17 cellular contexts compared by ENCODE assay signal in genomic region chr6:90459225-90459758, GRCh38.
DNase-seq lines count a peak whose midpoint lies in the region; ATAC-seq and TF ChIP-seq lines count a peak whose summit lies in the region.
"Had no signal": no experiment of that assay in that cellular context is flagged by ENCODE, and none has a peak within 500 bp of the region (broad histone marks: within the 10 kb centered on the region; RNA-seq: fewer than 3 reads in every experiment).

No MANE protein-coding gene starts in this region.

- H3F3A ChIP-seq in OCI-LY1 (ENCODE audit: insufficient read depth, low read length), result no peaks in the 10 kb centered on the region; the same call in 1 of the 2 replicates

- H3K9me2 ChIP-seq in OCI-LY1 (ENCODE audit: low read depth, low read length), result no peaks in the 10 kb centered on the region

- H3K4me3 ChIP-seq in OCI-LY1 (ENCODE audit: low read depth, low read length, poor library complexity, severe bottlenecking) (peak overlapping the region; percentile 39), vagina (no peak overlapping the region)
- H3K4me3 ChIP-seq: cardiac muscle cell, left lung, stomach had no signal

- H3K36me3 Mint-ChIP-seq in MCF 10A (ENCODE audit: insufficient read depth, unreplicated experiment), result no peaks in the 10 kb centered on the region
- peaks cover 5 to 10% of the 10 kb centered on the region in 2 donors for H3K36me3 Mint-ChIP-seq in activated naive CD4-positive, alpha-beta T cell treated with anti-CD3 and anti-CD28 coated beads, Interleukin-2, amount 50 U/mL, for 72 hours

- H3K27ac ChIP-seq in OCI-LY1 (ENCODE audit: low read depth, low read length, poor library complexity, severe bottlenecking) (peak overlapping the region; percentile 88), vagina (no peak overlapping the region)
- H3K27ac ChIP-seq: cardiac muscle cell, left lung, stomach had no signal

- peak overlapping the region; percentile 65 for H3K4me2 ChIP-seq in OCI-LY1 (ENCODE audit: low read length)

- H3K36me3 ChIP-seq in OCI-LY1 (ENCODE audit: insufficient read depth, low read length) (no peaks in the 10 kb centered on the region), vagina (no peaks in the 10 kb centered on the region)
- H3K36me3 ChIP-seq: cardiac muscle cell, left lung, stomach had no signal

- H3K4me3 Mint-ChIP-seq in MCF 10A (ENCODE audit: unreplicated experiment), result no peak overlapping the region
- peak overlapping the region; percentile 49 to 66 for H3K4me3 Mint-ChIP-seq in stimulated activated naive CD8-positive, alpha-beta T cell treated with anti-CD3 and anti-CD28 coated beads, Interleukin-15, amount 100 ng/mL, for 72 hours
- H3K4me3 Mint-ChIP-seq: B cell had no signal

- H3K9ac ChIP-seq in OCI-LY1 (ENCODE audit: low read length), result peak overlapping the region; percentile 48

- POLR2A ChIA-PET in MCF 10A (lab: Yijun Ruan, JAX), result interaction anchor here (0.8 kb wide), 1 partner anchor 34 kb away, joined by 3 read pairs; no protein-coding TSS in a partner anchor

- H3K4me1 ChIP-seq in OCI-LY1 (ENCODE audit: insufficient read depth, low read length, severe bottlenecking), result peaks cover 59% of the 10 kb centered on the region
- H3K4me1 ChIP-seq in vagina, result no peaks in the 10 kb centered on the region
- H3K4me1 ChIP-seq: left lung, stomach had no signal

- no peak for TF ChIP-seq POLR2A in vagina (IDR thresholded peaks at IDR 0.05)

- no peak overlapping the region for H3K27ac Mint-ChIP-seq in MCF 10A (ENCODE audit: low read depth, unreplicated experiment)
- H3K27ac Mint-ChIP-seq in activated naive CD4-positive, alpha-beta T cell treated with anti-CD3 and anti-CD28 coated beads, Interleukin-2, amount 50 U/mL, for 72 hours, result peak overlapping the region; percentile 96 to 98
- peak overlapping the region; percentile 99 for H3K27ac Mint-ChIP-seq in stimulated activated naive CD8-positive, alpha-beta T cell treated with anti-CD3 and anti-CD28 coated beads, Interleukin-15, amount 100 ng/mL, for 72 hours
- H3K27ac Mint-ChIP-seq: B cell had no signal

- in situ Hi-C loops in T47D (cut with HindIII; ENCODE audit: low pct_unique_long_range_greater_than_20kb, low sequenced_read_pairs) (no loop called here), GM13976 (cut with MboI; ENCODE audit: low sequenced_read_pairs, unreplicated experiment) (no loop called here)

- H2AFZ ChIP-seq in OCI-LY1 (ENCODE audit: low read length), result no peak overlapping the region

- H3K27me3 Mint-ChIP-seq in MCF 10A (ENCODE audit: insufficient read depth, unreplicated experiment), result no peaks in the 10 kb centered on the region
- H3K27me3 Mint-ChIP-seq in stimulated activated naive CD8-positive, alpha-beta T cell treated with anti-CD3 and anti-CD28 coated beads, Interleukin-15, amount 100 ng/mL, for 72 hours, result no peaks in the 10 kb centered on the region

- no peaks in the 10 kb centered on the region for H3K27me3 ChIP-seq in OCI-LY1 (ENCODE audit: insufficient read depth, low read length)
- H3K27me3 ChIP-seq in vagina, result no peaks in the 10 kb centered on the region
- H3K27me3 ChIP-seq: cardiac muscle cell, left lung, stomach had no signal

- no peaks in the 10 kb centered on the region for H3K79me2 ChIP-seq in OCI-LY1 (ENCODE audit: insufficient read depth, low read length)

- CTCF ChIA-PET in MCF 10A (lab: Yijun Ruan, JAX), result interaction anchor here (1.2 to 1.4 kb wide), 2 partner anchors 19 to 519 kb away, joined by 3 to 5 read pairs; no protein-coding TSS in a partner anchor

- no peak for ATAC-seq in activated naive CD4-positive, alpha-beta T cell treated with anti-CD3 and anti-CD28 coated beads, Interleukin-2, amount 50 U/mL, for 72 hours
- no peak for ATAC-seq in stimulated activated naive CD8-positive, alpha-beta T cell treated with anti-CD3 and anti-CD28 coated beads, Interleukin-15, amount 100 ng/mL, for 72 hours
- ATAC-seq in GM21515 (IDR thresholded peaks at IDR 0.05; ENCODE audit: unreplicated experiment), result no peak
- ATAC-seq: left lung, Panc1 had no signal

- BruUV-seq in MCF 10A (replicated peaks; lab: Mats Ljungman, UMichigan), result no TSS peak

- H4K20me1 ChIP-seq in OCI-LY1 (ENCODE audit: insufficient read depth, low read length), result no peaks in the 10 kb centered on the region

- no peaks in the 10 kb centered on the region for H3K9me3 Mint-ChIP-seq in MCF 10A (ENCODE audit: unreplicated experiment)
- H3K9me3 Mint-ChIP-seq in activated naive CD4-positive, alpha-beta T cell treated with anti-CD3 and anti-CD28 coated beads, Interleukin-2, amount 50 U/mL, for 72 hours, result peaks cover 3% of the 10 kb centered on the region in 2 donors
- no peaks in the 10 kb centered on the region for H3K9me3 Mint-ChIP-seq in stimulated activated naive CD8-positive, alpha-beta T cell treated with anti-CD3 and anti-CD28 coated beads, Interleukin-15, amount 100 ng/mL, for 72 hours

- H3K9me3 ChIP-seq in OCI-LY1 (ENCODE audit: low read length), result no peaks in the 10 kb centered on the region
- H3K9me3 ChIP-seq in vagina, result no peaks in the 10 kb centered on the region
- H3K9me3 ChIP-seq: left lung, stomach had no signal

- intact Hi-C loops in MCF 10A (cut with micrococcal nuclease) (no loop called here), vagina (cut with DNase I) (no loop called here)

- peak; percentile 8 to 87 for DNase-seq in T47D (ENCODE audit: low read depth in 1 of 2, low spot score in 1 of 2)
- DNase-seq in MCF 10A (ENCODE audit: unreplicated experiment), result no peak
- no peak for DNase-seq in activated naive CD4-positive, alpha-beta T cell treated with anti-CD3 and anti-CD28 coated beads, Interleukin-2, amount 50 U/mL, for 72 hours (ENCODE audit: low spot score in 2 of 2)
- DNase-seq in stimulated activated naive CD8-positive, alpha-beta T cell treated with anti-CD3 and anti-CD28 coated beads, Interleukin-15, amount 100 ng/mL, for 72 hours, result no peak
- no peak for DNase-seq in vagina (ENCODE audit: extremely low spot score in 2 of 2)
- no peak for DNase-seq in GM13976 (ENCODE audit: low spot score)
- DNase-seq: activated CD4-positive, alpha-beta T cell treated with anti-CD3 and anti-CD28 coated beads for 1 hour; H7; IMR-90; left lung; NCI-H446 treated with DMSO at 0.1 percent for 48 hours; stomach had no signal

- TF ChIP-seq CTCF in MCF 10A (IDR thresholded peaks at IDR 0.05; ENCODE audit: unreplicated experiment), result no peak
- no peak for TF ChIP-seq CTCF in OCI-LY1 (IDR thresholded peaks at IDR 0.05; ENCODE audit: low read length)
- no peak for TF ChIP-seq CTCF in vagina (IDR thresholded peaks at IDR 0.05)
- no peak for TF ChIP-seq CTCF in GM13976 (IDR thresholded peaks at IDR 0.05; ENCODE audit: borderline replicate concordance, control extremely low read depth, extremely low read depth, insufficient read depth, missing control alignments)

- H3K4me1 Mint-ChIP-seq in MCF 10A (ENCODE audit: insufficient read depth, unreplicated experiment), result no peaks in the 10 kb centered on the region
- H3K4me1 Mint-ChIP-seq in stimulated activated naive CD8-positive, alpha-beta T cell treated with anti-CD3 and anti-CD28 coated beads, Interleukin-15, amount 100 ng/mL, for 72 hours, result peaks cover 78% of the 10 kb centered on the region

Comparison
In these comparisons a context has a peak if more than half of its experiments do, and no peak if none do; other contexts are left out.
1. DNase-seq: peak in T47D (2 of 2); none in MCF 10A (single experiment), activated naive CD4-positive, alpha-beta T cell treated with anti-CD3 and anti-CD28 coated beads, Interleukin-2, amount 50 U/mL, for 72 hours (0 of 2), stimulated activated naive CD8-positive, alpha-beta T cell treated with anti-CD3 and anti-CD28 coated beads, Interleukin-15, amount 100 ng/mL, for 72 hours (0 of 2), vagina (0 of 2) and GM13976 (single experiment).